In the genomic region with DNA sequence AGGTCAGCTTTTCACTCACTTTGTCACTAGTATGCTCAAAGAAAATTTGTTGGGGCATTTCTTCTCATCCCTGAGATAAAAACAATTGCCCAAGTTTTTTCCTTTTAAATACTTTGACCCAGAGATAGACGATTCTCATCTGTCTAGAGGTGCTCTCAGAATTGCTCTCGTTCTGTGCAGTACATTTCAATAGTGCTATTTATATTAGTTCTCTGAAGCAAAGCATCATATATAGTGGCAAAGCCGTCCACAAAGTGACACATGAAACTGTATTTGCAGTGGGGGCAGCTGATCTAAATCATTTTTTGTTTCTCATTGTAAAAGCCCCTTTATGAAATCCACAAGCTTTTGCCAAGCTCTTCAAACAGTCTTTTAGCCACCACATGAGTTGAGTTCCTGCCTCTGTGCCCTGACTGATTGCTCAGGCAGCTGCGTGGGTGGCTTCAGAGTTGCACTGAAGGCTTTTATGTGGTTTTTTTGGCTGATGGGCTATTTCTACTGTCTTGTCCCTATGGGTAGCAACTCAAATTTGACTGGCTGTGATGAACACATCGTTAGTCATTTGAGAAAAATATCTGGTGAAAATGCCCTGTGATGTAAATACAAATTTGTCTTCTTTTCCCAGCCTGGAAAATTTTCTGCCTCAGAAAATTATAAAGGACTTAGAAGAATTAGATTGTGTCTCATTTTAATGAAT, we compare ENCODE assay signal across 8 cellular contexts.
A peak's percentile ranks its signal among the peaks of the same experiment; 100 is the strongest.
DNase-seq lines count a peak whose midpoint lies in the region; ATAC-seq and TF ChIP-seq lines count a peak whose summit lies in the region.

No MANE protein-coding gene starts in this region.

- H3K27ac ChIP-seq in foreskin keratinocyte (peak overlapping the region; percentile 46), left ventricle myocardium inferior (replicated peaks) (no peak overlapping the region)

- H3K36me3 ChIP-seq in left ventricle myocardium inferior: no peaks in the 10 kb centered on the region

- DNase-seq in activated CD4-positive, alpha-beta T cell treated with anti-CD3 and anti-CD28 coated beads, Interleukin-2, amount 50 U/mL, for 24 hours (ENCODE audit: low read depth in 1 of 2, low spot score in 1 of 2): peak; percentile 29 to 74
- DNase-seq in foreskin keratinocyte (peak; percentile 69 to 73), progenitor cell of endocrine pancreas (ENCODE audit: low spot score, unreplicated experiment) (no peak), NCI-H345 treated with DMSO at 0.1 percent for 48 hours (lab: John Stamatoyannopoulos, UW; ENCODE audit: unreplicated experiment) (no peak), left ventricle myocardium inferior (no peak)

- peak overlapping the region; percentile 26 for H3K27ac Mint-ChIP-seq in stimulated activated naive CD8-positive, alpha-beta T cell treated with anti-CD3 and anti-CD28 coated beads, Interleukin-15, Interleukin-2, amounts not matched to agents 100 ng/mL and 50 ng/mL, for 24 hours
- H3K27ac Mint-ChIP-seq in progenitor cell of endocrine pancreas: no peak overlapping the region

- no peak overlapping the region for H3K4me3 ChIP-seq in left ventricle myocardium inferior

- peaks cover 23% of the 10 kb centered on the region for H3K27me3 Mint-ChIP-seq in stimulated activated naive CD8-positive, alpha-beta T cell treated with anti-CD3 and anti-CD28 coated beads, Interleukin-15, Interleukin-2, amounts not matched to agents 100 ng/mL and 50 ng/mL, for 24 hours
- H3K27me3 Mint-ChIP-seq in progenitor cell of endocrine pancreas: no peaks in the 10 kb centered on the region

- no peaks in the 10 kb centered on the region for H3K9me3 ChIP-seq in left ventricle myocardium inferior (replicated peaks)

- peaks cover 4% of the 10 kb centered on the region for H3K9me3 Mint-ChIP-seq in stimulated activated naive CD8-positive, alpha-beta T cell treated with anti-CD3 and anti-CD28 coated beads, Interleukin-15, Interleukin-2, amounts not matched to agents 100 ng/mL and 50 ng/mL, for 24 hours
- no peaks in the 10 kb centered on the region for H3K9me3 Mint-ChIP-seq in progenitor cell of endocrine pancreas (ENCODE audit: low read depth)

- TF ChIP-seq CTCF in foreskin keratinocyte (conservative IDR thresholded peaks at IDR 0.05): no peak
- TF ChIP-seq CTCF in progenitor cell of endocrine pancreas (IDR thresholded peaks at IDR 0.05; ENCODE audit: unreplicated experiment): no peak
- no peak for TF ChIP-seq CTCF in left ventricle myocardium inferior (IDR thresholded peaks at IDR 0.05; ENCODE audit: borderline replicate concordance)

- peaks cover 31% of the 10 kb centered on the region for H3K4me1 Mint-ChIP-seq in stimulated activated naive CD8-positive, alpha-beta T cell treated with anti-CD3 and anti-CD28 coated beads, Interleukin-15, Interleukin-2, amounts not matched to agents 100 ng/mL and 50 ng/mL, for 24 hours (ENCODE audit: low read depth)
- H3K4me1 Mint-ChIP-seq in progenitor cell of endocrine pancreas (ENCODE audit: low read depth): no peaks in the 10 kb centered on the region

- no peaks in the 10 kb centered on the region for H3K36me3 Mint-ChIP-seq in stimulated activated naive CD8-positive, alpha-beta T cell treated with anti-CD3 and anti-CD28 coated beads, Interleukin-15, Interleukin-2, amounts not matched to agents 100 ng/mL and 50 ng/mL, for 24 hours (ENCODE audit: low read depth)
- no peaks in the 10 kb centered on the region for H3K36me3 Mint-ChIP-seq in progenitor cell of endocrine pancreas (ENCODE audit: insufficient read depth)

- intact Hi-C loops in left ventricle myocardium inferior (cut with micrococcal nuclease): no loop called here

- H3K4me3 Mint-ChIP-seq in stimulated activated naive CD8-positive, alpha-beta T cell treated with anti-CD3 and anti-CD28 coated beads, Interleukin-15, Interleukin-2, amounts not matched to agents 100 ng/mL and 50 ng/mL, for 24 hours: peak overlapping the region; percentile 9
- H3K4me3 Mint-ChIP-seq in progenitor cell of endocrine pancreas (ENCODE audit: low read depth): no peak overlapping the region

- H3K27me3 ChIP-seq in foreskin keratinocyte (no peaks in the 10 kb centered on the region), left ventricle myocardium inferior (ENCODE audit: low read depth) (no peaks in the 10 kb centered on the region)

- ATAC-seq in GM19351 (IDR thresholded peaks at IDR 0.05; ENCODE audit: unreplicated experiment) (peak; percentile 97), HG03280 (IDR thresholded peaks at IDR 0.05; ENCODE audit: unreplicated experiment) (peak; percentile 92), foreskin keratinocyte (peak; percentile 90)

- H3K4me1 ChIP-seq in foreskin keratinocyte (peaks cover 39% of the 10 kb centered on the region), left ventricle myocardium inferior (peaks cover 5% of the 10 kb centered on the region)

Comparison
In these comparisons a context has a peak if more than half of its experiments do, and no peak if none do; other contexts are left out.
1. DNase-seq: peak in activated CD4-positive, alpha-beta T cell treated with anti-CD3 and anti-CD28 coated beads, Interleukin-2, amount 50 U/mL, for 24 hours (2 of 2) and foreskin keratinocyte (2 of 2); none in progenitor cell of endocrine pancreas (single experiment), NCI-H345 treated with DMSO at 0.1 percent for 48 hours (single experiment) and left ventricle myocardium inferior (single experiment).
2. Peak in every context shown above with its lines, with median percentiles within 50 percentile points of each other: ATAC-seq.